Comparison of ENCODE assay signal across 17 cellular contexts in genomic region chr22:46625843-46626349, GRCh38.
"Had no signal": no experiment of that assay in that cellular context is flagged by ENCODE, and none has a peak within 500 bp of the region (broad histone marks: within the 10 kb centered on the region; RNA-seq: fewer than 3 reads in every experiment).

No MANE protein-coding gene starts in this region.

- H3K9me3 Mint-ChIP-seq: activated CD4-positive, alpha-beta T cell treated with anti-CD3 and anti-CD28 coated beads, Interleukin-2, amount 10 ng/mL, durations not matched to agents 7 days and 5 days; activated naive CD4-positive, alpha-beta T cell treated with anti-CD3 and anti-CD28 coated beads, Interleukin-2, amount 10 ng/mL, durations not matched to agents 7 days and 5 days; activated T-helper 2 cell treated with anti-CD3 and anti-CD28 coated beads, Interferon-gamma antibody, Interleukin-2, Interleukin-4, amounts not matched to agents 10 μg/mL and 5 μg/mL and 100 μg/mL, durations not matched to agents 14 hours and 24 hours and 36 hours; nephron progenitor cell; T-helper 1 cell treated with Interleukin-12 subunit alpha and Interleukin-12 subunit beta and Interleukin-4 antibody, amounts not matched to agents 30 μg/mL and 1 μg/mL, for 36 hours had no signal

- H3K4me3 Mint-ChIP-seq: activated CD4-positive, alpha-beta T cell treated with anti-CD3 and anti-CD28 coated beads, Interleukin-2, amount 10 ng/mL, durations not matched to agents 7 days and 5 days; activated naive CD4-positive, alpha-beta T cell treated with anti-CD3 and anti-CD28 coated beads, Interleukin-2, amount 10 ng/mL, durations not matched to agents 7 days and 5 days; nephron progenitor cell; T-helper 1 cell treated with Interleukin-12 subunit alpha and Interleukin-12 subunit beta and Interleukin-4 antibody, amounts not matched to agents 30 μg/mL and 1 μg/mL, for 36 hours had no signal

- H3K27ac ChIP-seq: ovary, thyroid gland had no signal

- H3K9me3 ChIP-seq: ovary, thyroid gland, vagina had no signal

- H3K27me3 Mint-ChIP-seq: activated CD4-positive, alpha-beta T cell treated with anti-CD3 and anti-CD28 coated beads, Interleukin-2, amount 10 ng/mL, durations not matched to agents 7 days and 5 days; activated naive CD4-positive, alpha-beta T cell treated with anti-CD3 and anti-CD28 coated beads, Interleukin-2, amount 10 ng/mL, durations not matched to agents 7 days and 5 days had no signal

- DNase-seq: activated CD4-positive, alpha-beta T cell treated with anti-CD3 and anti-CD28 coated beads, Interleukin-2, amount 10 ng/mL, durations not matched to agents 7 days and 5 days; activated CD4-positive, CD25-positive, alpha-beta regulatory T cell; activated naive CD4-positive, alpha-beta T cell treated with anti-CD3 and anti-CD28 coated beads, Interleukin-2, amount 10 ng/mL, durations not matched to agents 7 days and 5 days; activated T-cell treated with anti-CD3 and anti-CD28 coated beads for 4 hours; central memory CD4-positive, alpha-beta T cell; cortex of kidney; effector memory CD4-positive, alpha-beta T cell; hypothalamus; left cardiac atrium; nephron progenitor cell; ovary; stimulated activated CD4-positive, alpha-beta T cell treated with anti-CD3 and anti-CD28 coated beads, Interleukin-4, amount 100 ng/mL, for 1 hour; thyroid gland had no signal

- FAIRE-seq: TTC549 had no signal

- H3K27ac Mint-ChIP-seq: activated CD4-positive, alpha-beta T cell treated with anti-CD3 and anti-CD28 coated beads, Interleukin-2, amount 10 ng/mL, durations not matched to agents 7 days and 5 days; activated naive CD4-positive, alpha-beta T cell treated with anti-CD3 and anti-CD28 coated beads, Interleukin-2, amount 10 ng/mL, durations not matched to agents 7 days and 5 days; activated T-helper 2 cell treated with anti-CD3 and anti-CD28 coated beads, Interferon-gamma antibody, Interleukin-2, Interleukin-4, amounts not matched to agents 10 μg/mL and 5 μg/mL and 100 μg/mL, durations not matched to agents 14 hours and 24 hours and 36 hours; nephron progenitor cell; T-helper 1 cell treated with Interleukin-12 subunit alpha and Interleukin-12 subunit beta and Interleukin-4 antibody, amounts not matched to agents 30 μg/mL and 1 μg/mL, for 36 hours had no signal

- H3K4me1 Mint-ChIP-seq: activated CD4-positive, alpha-beta T cell treated with anti-CD3 and anti-CD28 coated beads, Interleukin-2, amount 10 ng/mL, durations not matched to agents 7 days and 5 days had no signal

- ATAC-seq: left cardiac atrium had no signal

- H3K4me3 ChIP-seq: ovary, thyroid gland, vagina had no signal

- H3K36me3 ChIP-seq: ovary, thyroid gland had no signal

- H3K27me3 ChIP-seq: ovary, thyroid gland, vagina had no signal
